Comparison of ENCODE assay signal across 20 cellular contexts in genomic region chr2:202790676-202791075, GRCh38.
"Had no signal": no experiment of that assay in that cellular context is flagged by ENCODE, and none has a peak within 500 bp of the region (broad histone marks: within the 10 kb centered on the region; RNA-seq: fewer than 3 reads in every experiment).

No MANE protein-coding gene starts in this region.

- H3K9me3 Mint-ChIP-seq: activated T-helper 1 cell treated with anti-CD3 and anti-CD28 coated beads, Interleukin-12 subunit alpha, Interleukin-12 subunit beta, Interleukin-2, Interleukin-4 antibody, amounts not matched to agents 30 ng/mL and 10 ng/mL and 1 ng/mL, durations not matched to agents 14 hours and 24 hours and 36 hours; dendritic cell treated with granulocyte-macrophage colony-stimulating factor and Interleukin-4, amounts not matched to agents 40 ng/mL and 50 ng/mL, for 4 days; memory B cell; natural killer cell; stimulated activated naive B cell treated with anti-CD40 and anti-IgM and Interleukin-4, amounts not matched to agents 10 μg/mL and 1 μg/mL and 100 μg/mL, for 72 hours had no signal

- H3K4me1 ChIP-seq: breast epithelium, gastrocnemius medialis, heart right ventricle, left ventricle myocardium inferior, tibial artery, vagina had no signal

- H3K4me3 ChIP-seq: breast epithelium, gastrocnemius medialis, heart right ventricle, left ventricle myocardium inferior, tibial artery, vagina had no signal

- H3K9me3 ChIP-seq: breast epithelium, gastrocnemius medialis, heart right ventricle, left ventricle myocardium inferior, tibial artery, vagina had no signal

- FAIRE-seq: keratinocyte had no signal

- H3K27ac ChIP-seq: breast epithelium, epithelial cell of prostate, gastrocnemius medialis, heart right ventricle, left ventricle myocardium inferior, tibial artery, vagina had no signal

- H3K27me3 ChIP-seq: breast epithelium, gastrocnemius medialis, heart right ventricle, tibial artery, vagina had no signal

- H3K4me3 Mint-ChIP-seq: activated T-helper 1 cell treated with anti-CD3 and anti-CD28 coated beads, Interleukin-12 subunit alpha, Interleukin-12 subunit beta, Interleukin-2, Interleukin-4 antibody, amounts not matched to agents 30 ng/mL and 10 ng/mL and 1 ng/mL, durations not matched to agents 14 hours and 24 hours and 36 hours; dendritic cell treated with granulocyte-macrophage colony-stimulating factor and Interleukin-4, amounts not matched to agents 40 ng/mL and 50 ng/mL, for 4 days; memory B cell; natural killer cell; stimulated activated naive B cell treated with anti-CD40 and anti-IgM and Interleukin-4, amounts not matched to agents 10 μg/mL and 1 μg/mL and 100 μg/mL, for 72 hours had no signal

- ATAC-seq: gastrocnemius medialis; heart right ventricle; natural killer cell; stimulated activated naive B cell treated with anti-CD40 and anti-IgM and Interleukin-4, amounts not matched to agents 10 μg/mL and 1 μg/mL and 100 μg/mL, for 72 hours had no signal

- H3K27ac Mint-ChIP-seq: activated T-helper 1 cell treated with anti-CD3 and anti-CD28 coated beads, Interleukin-12 subunit alpha, Interleukin-12 subunit beta, Interleukin-2, Interleukin-4 antibody, amounts not matched to agents 30 ng/mL and 10 ng/mL and 1 ng/mL, durations not matched to agents 14 hours and 24 hours and 36 hours; dendritic cell treated with granulocyte-macrophage colony-stimulating factor and Interleukin-4, amounts not matched to agents 40 ng/mL and 50 ng/mL, for 4 days; memory B cell; natural killer cell; stimulated activated naive B cell treated with anti-CD40 and anti-IgM and Interleukin-4, amounts not matched to agents 10 μg/mL and 1 μg/mL and 100 μg/mL, for 72 hours had no signal

- H3K27me3 Mint-ChIP-seq: dendritic cell treated with granulocyte-macrophage colony-stimulating factor and Interleukin-4, amounts not matched to agents 40 ng/mL and 50 ng/mL, for 4 days; memory B cell; stimulated activated naive B cell treated with anti-CD40 and anti-IgM and Interleukin-4, amounts not matched to agents 10 μg/mL and 1 μg/mL and 100 μg/mL, for 72 hours had no signal

- DNase-seq: activated CD4-positive, CD25-positive, alpha-beta regulatory T cell treated with anti-CD3 and anti-CD28 coated beads, Interleukin-2, amount 50 U/mL, for 72 hours; aorta; effector memory CD4-positive, alpha-beta T cell; gastrocnemius medialis; heart right ventricle; left ventricle myocardium inferior; natural killer cell; occipital lobe; stimulated activated CD4-positive, alpha-beta T cell treated with anti-CD3 and anti-CD28 coated beads, Interleukin-15, amount 100 ng/mL, for 24 hours; stimulated activated CD4-positive, alpha-beta T cell treated with anti-CD3 and anti-CD28 coated beads, Interleukin-4, amount 100 ng/mL, for 1 hour; stimulated activated naive B cell treated with anti-CD40 and anti-IgM and Interleukin-4, amounts not matched to agents 10 μg/mL and 1 μg/mL and 100 μg/mL, for 72 hours; T1000; tibial artery had no signal

- H3K4me1 Mint-ChIP-seq: memory B cell; natural killer cell; stimulated activated naive B cell treated with anti-CD40 and anti-IgM and Interleukin-4, amounts not matched to agents 10 μg/mL and 1 μg/mL and 100 μg/mL, for 72 hours had no signal

- H3K36me3 ChIP-seq: breast epithelium, vagina had no signal
